ENCODE assay signal across 27 cellular contexts in genomic region chr9:114409842-114410241, GRCh38.
"Had no signal": no experiment of that assay in that cellular context is flagged by ENCODE, and none has a peak within 500 bp of the region (broad histone marks: within the 10 kb centered on the region; RNA-seq: fewer than 3 reads in every experiment).

No MANE protein-coding gene starts in this region.

- H3K36me3 ChIP-seq: gastrocnemius medialis, ovary, upper lobe of left lung, vagina had no signal

- H3K27ac Mint-ChIP-seq: activated B cell treated with CpG ODN at 0.5 μM for 24 hours; activated CD8-positive, alpha-beta T cell treated with anti-CD3 and anti-CD28 coated beads, Interleukin-2, amount 10 ng/mL, durations not matched to agents 7 days and 5 days; activated naive CD8-positive, alpha-beta T cell; activated T-cell treated with anti-CD3 and anti-CD28 coated beads, Interleukin-2, amount 50 U/mL, for 72 hours; nephron; progenitor cell of endocrine pancreas; stimulated activated naive CD8-positive, alpha-beta T cell treated with anti-CD3 and anti-CD28 coated beads, Interleukin-15, amount 100 ng/mL, for 72 hours had no signal

- DNase-seq: activated B cell treated with CpG ODN at 0.5 μM for 24 hours; activated CD8-positive, alpha-beta T cell treated with anti-CD3 and anti-CD28 coated beads, Interleukin-2, amount 10 ng/mL, durations not matched to agents 7 days and 5 days; activated effector memory CD4-positive, alpha-beta T cell treated with Interleukin-2 at 50 U/mL for 16 hours; activated naive CD4-positive, alpha-beta T cell treated with Interleukin-2 at 50 U/mL for 16 hours; activated T-cell treated with anti-CD3 and anti-CD28 coated beads for 4 hours; activated T-cell treated with anti-CD3 and anti-CD28 coated beads, Interleukin-2, amount 50 U/mL, for 72 hours; anterior cingulate cortex; dermis blood vessel endothelial cell; effector CD8-positive, alpha-beta T cell; gastrocnemius medialis; glutamatergic neuron; left cardiac atrium; left ventricle myocardium superior; ovary; stimulated activated CD4-positive, alpha-beta T cell treated with anti-CD3 and anti-CD28 coated beads, Interleukin-12 subunit alpha, Interleukin-12 subunit beta, amount 100 ng/mL, for 4 hours; stimulated activated CD4-positive, alpha-beta T cell treated with anti-CD3 and anti-CD28 coated beads, Interleukin-4, amount 100 ng/mL, for 1 hour; stimulated activated naive CD8-positive, alpha-beta T cell treated with anti-CD3 and anti-CD28 coated beads, Interleukin-15, amount 100 ng/mL, for 72 hours; substantia nigra; upper lobe of left lung had no signal

- H3K4me1 ChIP-seq: gastrocnemius medialis had no signal

- H3K4me3 ChIP-seq: gastrocnemius medialis, hepatocyte, ovary, skin epidermis, upper lobe of left lung, vagina had no signal

- H3K27ac ChIP-seq: gastrocnemius medialis, hepatocyte, ovary, skin epidermis, upper lobe of left lung, vagina had no signal

- H3K36me3 Mint-ChIP-seq: activated naive CD8-positive, alpha-beta T cell had no signal

- H3K9me3 ChIP-seq: gastrocnemius medialis, ovary, upper lobe of left lung, vagina had no signal

- H3K27me3 Mint-ChIP-seq: activated B cell treated with CpG ODN at 0.5 μM for 24 hours; activated naive CD8-positive, alpha-beta T cell; central memory CD8-positive, alpha-beta T cell; stimulated activated naive CD8-positive, alpha-beta T cell treated with anti-CD3 and anti-CD28 coated beads, Interleukin-15, amount 100 ng/mL, for 72 hours had no signal

- H3K9me3 Mint-ChIP-seq: activated B cell treated with CpG ODN at 0.5 μM for 24 hours; activated T-cell treated with anti-CD3 and anti-CD28 coated beads, Interleukin-2, amount 50 U/mL, for 72 hours; central memory CD8-positive, alpha-beta T cell; nephron; stimulated activated naive CD8-positive, alpha-beta T cell treated with anti-CD3 and anti-CD28 coated beads, Interleukin-15, amount 100 ng/mL, for 72 hours had no signal

- ATAC-seq: activated CD8-positive, alpha-beta T cell treated with anti-CD3 and anti-CD28 coated beads, Interleukin-2, amount 10 ng/mL, durations not matched to agents 7 days and 5 days; activated T-cell treated with anti-CD3 and anti-CD28 coated beads, Interleukin-2, amount 50 U/mL, for 72 hours; gastrocnemius medialis; left cardiac atrium; left ventricle myocardium superior; sciatic nerve; stimulated activated naive CD8-positive, alpha-beta T cell treated with anti-CD3 and anti-CD28 coated beads, Interleukin-15, amount 100 ng/mL, for 72 hours had no signal

- H3K4me3 Mint-ChIP-seq: activated B cell treated with CpG ODN at 0.5 μM for 24 hours; activated CD8-positive, alpha-beta T cell treated with anti-CD3 and anti-CD28 coated beads, Interleukin-2, amount 10 ng/mL, durations not matched to agents 7 days and 5 days; activated naive CD8-positive, alpha-beta T cell; activated T-cell treated with anti-CD3 and anti-CD28 coated beads, Interleukin-2, amount 50 U/mL, for 72 hours; central memory CD8-positive, alpha-beta T cell; nephron; stimulated activated naive CD8-positive, alpha-beta T cell treated with anti-CD3 and anti-CD28 coated beads, Interleukin-15, amount 100 ng/mL, for 72 hours had no signal
